8 cellular contexts compared by ENCODE assay signal in genomic region chr6:157822221-157823000, GRCh38. TPM values are rescaled to one million over a fixed set of nuclear protein-coding genes. Genes with fewer than 3 reads are reported as not detected.
DNase-seq lines count a peak whose midpoint lies in the region; ATAC-seq and TF ChIP-seq lines count a peak whose summit lies in the region.

No MANE protein-coding gene starts in this region.

- H3K27ac Mint-ChIP-seq in Caco-2 (ENCODE audit: unreplicated experiment), result peak overlapping the region; percentile 77

- ATAC-seq in HG03025 (IDR thresholded peaks at IDR 0.05; ENCODE audit: low FRiP score, unreplicated experiment), result peak; percentile 2
- no peak for ATAC-seq in GM21447 (IDR thresholded peaks at IDR 0.05; ENCODE audit: unreplicated experiment)

- peak overlapping the region; percentile 93 for H2AFZ ChIP-seq in osteoblast (ENCODE audit: low read length)

- peak overlapping the region; percentile 71 for H3K4me2 ChIP-seq in osteoblast (ENCODE audit: insufficient read depth, low read length)

- H3K36me3 Mint-ChIP-seq in Caco-2 (ENCODE audit: insufficient read depth, unreplicated experiment), result peaks cover 8% of the 10 kb centered on the region

- H3K9me3 Mint-ChIP-seq in Caco-2 (ENCODE audit: unreplicated experiment), result no peaks in the 10 kb centered on the region

- H3K9me3 ChIP-seq in Caco-2 (no peaks in the 10 kb centered on the region; the same call in 1 of the 2 replicates), osteoblast (ENCODE audit: low read depth, low read length) (no peaks in the 10 kb centered on the region)

- no peaks in the 10 kb centered on the region for H3K27me3 Mint-ChIP-seq in Caco-2 (ENCODE audit: insufficient read depth, unreplicated experiment)

- H3K4me1 ChIP-seq in Caco-2, result peaks cover 22% of the 10 kb centered on the region
- peaks cover 14% of the 10 kb centered on the region for H3K4me1 ChIP-seq in osteoblast (ENCODE audit: insufficient read depth, low read length)

- H3K4me3 ChIP-seq in Caco-2 (ENCODE audit: low read depth, low read length) (peak overlapping the region; percentile 92), fibroblast of villous mesenchyme (ENCODE audit: low read depth, low read length) (peak overlapping the region; percentile 48), osteoblast (ENCODE audit: insufficient read depth, low read length) (peak overlapping the region; percentile 78)

- H4K20me1 ChIP-seq in osteoblast (ENCODE audit: insufficient read depth, low read length), result peaks cover 3% of the 10 kb centered on the region

- intact Hi-C loops in Caco-2 (cut with micrococcal nuclease; ENCODE audit: unreplicated experiment), result no loop called here

- H3K27me3 ChIP-seq in Caco-2 (replicated peaks; ENCODE audit: control insufficient read depth, insufficient read depth, low read length), result no peaks in the 10 kb centered on the region
- no peaks in the 10 kb centered on the region for H3K27me3 ChIP-seq in osteoblast (ENCODE audit: insufficient read depth, low read length)

- CTCF ChIA-PET in Caco-2 (lab: Charles Lee), result no interaction called here
- CTCF ChIA-PET in GM10248 (lab: Yijun Ruan, JAX), result no interaction called here

- no TSS peak for BruUV-seq in Caco-2 (replicated peaks; lab: Mats Ljungman, UMichigan)

- TF ChIP-seq CTCF in Caco-2 (IDR thresholded peaks at IDR 0.05; ENCODE audit: insufficient read depth in 1 of 2, low read depth in 1 of 2, low read length in 1 of 2, severe bottlenecking in 1 of 2, unreplicated experiment in 1 of 2), result no peak
- no peak for TF ChIP-seq CTCF in fibroblast of villous mesenchyme (IDR thresholded peaks at IDR 0.05; ENCODE audit: insufficient read depth, low read depth, low read length)
- no peak for TF ChIP-seq CTCF in osteoblast (IDR thresholded peaks at IDR 0.05; ENCODE audit: extremely low read depth, low read depth, low read length)
- no peak for TF ChIP-seq CTCF in GM10248 (IDR thresholded peaks at IDR 0.05; ENCODE audit: control extremely low read depth, extremely low read depth, low read depth, missing control alignments)

- H3K4me1 Mint-ChIP-seq in Caco-2 (ENCODE audit: low read depth, unreplicated experiment), result peaks cover 9% of the 10 kb centered on the region

- H3K27ac ChIP-seq in osteoblast (ENCODE audit: low read depth, low read length), result peak overlapping the region; percentile 85

- H3K36me3 ChIP-seq in Caco-2 (ENCODE audit: control insufficient read depth, insufficient read depth, low read length), result no peaks in the 10 kb centered on the region
- H3K36me3 ChIP-seq in osteoblast (ENCODE audit: insufficient read depth, low read length), result no peaks in the 10 kb centered on the region

- peak overlapping the region; percentile 93 for H3K4me3 Mint-ChIP-seq in Caco-2 (ENCODE audit: unreplicated experiment)

- DNase-seq in Caco-2, result peak in 1 of 2 experiments; percentile 21
- DNase-seq in activated CD8-positive, alpha-beta memory T cell treated with anti-CD3 and anti-CD28 coated beads, Interleukin-2, amount 50 U/mL, for 48 hours, result peak; percentile 69
- DNase-seq in fibroblast of villous mesenchyme (ENCODE audit: low read depth), result no peak
- peak; percentile 75 for DNase-seq in osteoblast (ENCODE audit: insufficient read length, low spot score, missing footprints)
- no peak for DNase-seq in NCI-H1436 treated with DMSO at 0.1 percent for 48 hours (lab: John Stamatoyannopoulos, UW)
- DNase-seq in GM10248 (ENCODE audit: extremely low spot score), result no peak

- peaks cover 31% of the 10 kb centered on the region for H3K79me2 ChIP-seq in osteoblast (ENCODE audit: insufficient read depth, low read length)

- POLR2A ChIA-PET in Caco-2 (lab: Charles Lee) (interaction anchor here (1.2 kb wide), 1 partner anchor 59 kb away, joined by 3 read pairs; no protein-coding TSS in a partner anchor), GM10248 (lab: Yijun Ruan, JAX) (interaction anchor here (0.6 kb wide), 1 partner anchor 369 kb away, joined by 3 read pairs; no protein-coding TSS in a partner anchor)

RNA-seq across cellular contexts. Expression of gene SNX9, which starts 0.6 kb away (rescaled TPM):
- total RNA-seq in Caco-2 (2022) (27.4 and 29.5 TPM in 2 replicates), fibroblast of villous mesenchyme (37.6 and 39.6 TPM in 2 replicates), osteoblast (147 and 177 TPM in 2 replicates)

Comparison
In these comparisons a context has a peak if more than half of its experiments do, and no peak if none do; other contexts are left out.
1. DNase-seq: peak in activated CD8-positive, alpha-beta memory T cell treated with anti-CD3 and anti-CD28 coated beads, Interleukin-2, amount 50 U/mL, for 48 hours (single experiment) and osteoblast (single experiment); none in fibroblast of villous mesenchyme (single experiment), NCI-H1436 treated with DMSO at 0.1 percent for 48 hours (single experiment) and GM10248 (single experiment).
2. Peak in every context shown above with its lines, with median percentiles within 50 percentile points of each other: H3K4me3 ChIP-seq.